12 cellular contexts compared by ENCODE assay signal in genomic region chr5:125348221-125348692, GRCh38.
DNase-seq lines count a peak whose midpoint lies in the region; ATAC-seq and TF ChIP-seq lines count a peak whose summit lies in the region.
"Had no signal": no experiment of that assay in that cellular context is flagged by ENCODE, and none has a peak within 500 bp of the region (broad histone marks: within the 10 kb centered on the region; RNA-seq: fewer than 3 reads in every experiment).

No MANE protein-coding gene starts in this region.

- no peak overlapping the region for H3K27ac Mint-ChIP-seq in chondrocyte (ENCODE audit: unreplicated experiment)
- H3K27ac Mint-ChIP-seq: activated naive CD8-positive, alpha-beta T cell treated with anti-CD3 and anti-CD28 coated beads for 36 hours; naive B cell had no signal

- no peaks in the 10 kb centered on the region for H3K36me3 Mint-ChIP-seq in chondrocyte (ENCODE audit: low read depth)
- H3K36me3 Mint-ChIP-seq: activated naive CD8-positive, alpha-beta T cell treated with anti-CD3 and anti-CD28 coated beads for 36 hours; naive B cell had no signal

- H3K27me3 Mint-ChIP-seq in chondrocyte (ENCODE audit: low read depth), result no peaks in the 10 kb centered on the region
- H3K27me3 Mint-ChIP-seq: activated naive CD8-positive, alpha-beta T cell treated with anti-CD3 and anti-CD28 coated beads for 36 hours had no signal

- DNase-seq in NCI-H1092 treated with DMSO at 0.1 percent for 48 hours (lab: John Stamatoyannopoulos, UW) (peak; percentile 71), chondrocyte (ENCODE audit: low spot score) (no peak), inferior parietal cortex (ENCODE audit: extremely low spot score) (peak; percentile 55), superior temporal gyrus (ENCODE audit: extremely low spot score) (peak; percentile 76), KG1 (lab: John Stamatoyannopoulos, UW) (no peak), GM10248 (ENCODE audit: extremely low spot score) (no peak)
- DNase-seq: activated naive CD8-positive, alpha-beta T cell treated with anti-CD3 and anti-CD28 coated beads for 36 hours; esophagus squamous epithelium; GF-D8; naive B cell had no signal

- CTCF ChIA-PET in GM10248 (lab: Yijun Ruan, JAX), result no interaction called here

- peak overlapping the region; percentile 32 for H3K4me3 Mint-ChIP-seq in chondrocyte (ENCODE audit: unreplicated experiment)
- H3K4me3 Mint-ChIP-seq: activated naive CD8-positive, alpha-beta T cell treated with anti-CD3 and anti-CD28 coated beads for 36 hours; naive B cell had no signal

- POLR2A ChIA-PET in GM10248 (lab: Yijun Ruan, JAX), result no interaction called here

- ATAC-seq in HG03280 (IDR thresholded peaks at IDR 0.05; ENCODE audit: unreplicated experiment), result no peak
- ATAC-seq: activated CD4-positive, CD25-positive, alpha-beta regulatory T cell treated with anti-CD3 and anti-CD28 coated beads, Interleukin-2, amount 50 U/mL, for 24 hours had no signal

- H3K4me1 Mint-ChIP-seq in chondrocyte (ENCODE audit: low read depth), result peaks cover 23% of the 10 kb centered on the region
- H3K4me1 Mint-ChIP-seq: activated naive CD8-positive, alpha-beta T cell treated with anti-CD3 and anti-CD28 coated beads for 36 hours; naive B cell had no signal

- peaks cover 12% of the 10 kb centered on the region for H3K9me3 Mint-ChIP-seq in chondrocyte (ENCODE audit: low read depth)
- H3K9me3 Mint-ChIP-seq: activated naive CD8-positive, alpha-beta T cell treated with anti-CD3 and anti-CD28 coated beads for 36 hours had no signal

- TF ChIP-seq CTCF in chondrocyte (IDR thresholded peaks at IDR 0.05), result no peak
- TF ChIP-seq CTCF in GM10248 (IDR thresholded peaks at IDR 0.05; ENCODE audit: control extremely low read depth, extremely low read depth, low read depth, missing control alignments), result no peak

Comparison
In these comparisons a context has a peak if more than half of its experiments do, and no peak if none do; other contexts are left out.
1. DNase-seq: peak in NCI-H1092 treated with DMSO at 0.1 percent for 48 hours (single experiment), inferior parietal cortex (single experiment) and superior temporal gyrus (single experiment); none in chondrocyte (single experiment), KG1 (single experiment) and GM10248 (single experiment).